Comparison of ENCODE assay signal across 1 cellular context in genomic region chr10:5574642-5575131, GRCh38.
TF ChIP-seq lines count a peak whose summit lies in the region.

No MANE protein-coding gene starts in this region.

TF ChIP-seq in HepG2, 621 proteins besides CTCF, POLR2A, EP300 and RAD21 (continued from another document and continues in another):
- TF ChIP-seq ZNF407 (CRISPR knock-in tag; IDR thresholded peaks at IDR 0.05; ENCODE audit: not compliant biosample characterization) (no peak), ZNF441 (CRISPR knock-in tag; IDR thresholded peaks at IDR 0.05; ENCODE audit: borderline replicate concordance) (no peak), ZNF768 (CRISPR knock-in tag; IDR thresholded peaks at IDR 0.05) (0 out of 2 replicates have a peak, but pooled peaks have one; percentile 17), CBX5 (CRISPR knock-in tag; IDR thresholded peaks at IDR 0.05; ENCODE audit: borderline replicate concordance) (no peak), ZBTB8A (CRISPR knock-in tag; IDR thresholded peaks at IDR 0.05; ENCODE audit: borderline replicate concordance, low read depth) (no peak), ZBTB3 (CRISPR knock-in tag; IDR thresholded peaks at IDR 0.05; ENCODE audit: borderline replicate concordance, low read depth) (no peak), REL (CRISPR knock-in tag; conservative IDR thresholded peaks at IDR 0.05) (no peak), U2AF1 (optimal IDR thresholded peaks at IDR 0.05; ENCODE audit: low read depth, low read length) (no peak), ZNF230 (CRISPR knock-in tag; IDR thresholded peaks at IDR 0.05) (no peak), MED8 (CRISPR knock-in tag; IDR thresholded peaks at IDR 0.05; ENCODE audit: insufficient replicate concordance) (no peak), TMF1 (CRISPR knock-in tag; IDR thresholded peaks at IDR 0.05; ENCODE audit: low read depth) (no peak), TFAP4 (IDR thresholded peaks at IDR 0.05; ENCODE audit: borderline replicate concordance, low read depth) (peak; percentile 43; the same call in 1 of the 2 replicates), TARDBP (CRISPR knock-in tag; IDR thresholded peaks at IDR 0.05) (no peak), HNF4G (IDR thresholded peaks at IDR 0.05; ENCODE audit: borderline replicate concordance, low read depth, low read length) (0 out of 2 replicates have a peak, but pooled peaks have one; percentile 19), HNF4G (CRISPR knock-in tag; IDR thresholded peaks at IDR 0.05; ENCODE audit: borderline replicate concordance, low read depth) (no peak), ZSCAN22 (CRISPR knock-in tag; IDR thresholded peaks at IDR 0.05) (no peak), RFXANK (CRISPR knock-in tag; IDR thresholded peaks at IDR 0.05) (no peak), DBP (CRISPR knock-in tag; IDR thresholded peaks at IDR 0.05; ENCODE audit: not compliant biosample characterization) (no peak), ZNF367 (CRISPR knock-in tag; IDR thresholded peaks at IDR 0.05; ENCODE audit: borderline replicate concordance) (no peak), ZBTB38 (CRISPR knock-in tag; IDR thresholded peaks at IDR 0.05) (no peak), ATF3 (CRISPR knock-in tag; IDR thresholded peaks at IDR 0.05) (no peak), ADNP (CRISPR knock-in tag; IDR thresholded peaks at IDR 0.05) (no peak), ZNF687 (CRISPR knock-in tag; IDR thresholded peaks at IDR 0.05) (peak; percentile 76), ZNF597 (CRISPR knock-in tag; IDR thresholded peaks at IDR 0.05) (no peak), POLR2G (IDR thresholded peaks at IDR 0.05; ENCODE audit: low read depth, low read length) (no peak), TFDP1 (CRISPR knock-in tag; IDR thresholded peaks at IDR 0.05; ENCODE audit: borderline replicate concordance) (no peak), ZNF292 (CRISPR knock-in tag; IDR thresholded peaks at IDR 0.05; ENCODE audit: borderline replicate concordance, low read depth) (0 out of 2 replicates have a peak, but pooled peaks have one; percentile 52), LRRFIP1 (CRISPR knock-in tag; conservative IDR thresholded peaks at IDR 0.05) (no peak), DR1 (CRISPR knock-in tag; IDR thresholded peaks at IDR 0.05) (no peak), FOXO4 (CRISPR knock-in tag; conservative IDR thresholded peaks at IDR 0.05) (0 out of 2 replicates have a peak, but pooled peaks have one; percentile 6), ZFYVE20 (CRISPR knock-in tag; IDR thresholded peaks at IDR 0.05; ENCODE audit: borderline replicate concordance, low read depth) (no peak), ZFP91 (CRISPR knock-in tag; IDR thresholded peaks at IDR 0.05; ENCODE audit: borderline replicate concordance) (peak; percentile 23; the same call in 1 of the 2 replicates), ZNF839 (CRISPR knock-in tag; IDR thresholded peaks at IDR 0.05; ENCODE audit: borderline replicate concordance) (0 out of 2 replicates have a peak, but pooled peaks have one; percentile 19), SALL2 (CRISPR knock-in tag; IDR thresholded peaks at IDR 0.05) (no peak), MIER3 (CRISPR knock-in tag; IDR thresholded peaks at IDR 0.05; ENCODE audit: borderline replicate concordance) (no peak), ZNF12 (CRISPR knock-in tag; IDR thresholded peaks at IDR 0.05) (no peak)
